1 cellular context compared by ENCODE assay signal in genomic region chr16:88726408-88726749, GRCh38.
A peak's percentile ranks its signal among the peaks of the same experiment; 100 is the strongest.
TF ChIP-seq lines count a peak whose summit lies in the region.

No MANE protein-coding gene starts in this region.

TF ChIP-seq in HepG2, 621 proteins besides CTCF, POLR2A, EP300 and RAD21:
- TF ChIP-seq ZNF333 (CRISPR knock-in tag; IDR thresholded peaks at IDR 0.05; ENCODE audit: borderline replicate concordance) (no peak), ZZZ3 (CRISPR knock-in tag; IDR thresholded peaks at IDR 0.05; ENCODE audit: borderline replicate concordance) (0 out of 2 replicates have a peak, but pooled peaks have one; percentile 30)
